8 cellular contexts compared by ENCODE assay signal in the genomic region with DNA sequence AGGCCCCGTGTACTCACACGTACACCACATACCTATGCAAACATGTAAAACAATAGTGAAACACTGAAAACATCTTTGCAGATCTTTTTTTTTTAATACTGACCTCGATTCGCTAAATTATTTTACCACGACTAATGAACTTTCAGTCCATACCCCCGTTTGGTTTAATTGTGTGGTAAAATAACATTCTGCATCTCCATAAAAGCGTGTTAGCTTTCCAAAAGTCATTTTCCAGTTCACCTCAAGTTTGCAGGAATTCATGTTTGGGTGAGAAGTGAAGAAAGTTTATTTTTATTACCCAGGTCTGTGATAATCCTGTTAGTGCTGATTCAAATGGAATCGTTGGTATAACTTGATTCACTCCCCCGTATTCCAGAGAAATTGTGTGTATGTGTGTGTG. TPM values are rescaled to one million over a fixed set of nuclear protein-coding genes. Genes with fewer than 3 reads are reported as not detected.
DNase-seq lines count a peak whose midpoint lies in the region; ATAC-seq, FAIRE-seq and TF ChIP-seq lines count a peak whose summit lies in the region.

No MANE protein-coding gene starts in this region.

- H3K27ac ChIP-seq in A549 (peak overlapping the region; percentile 82 to 87), cingulate gyrus (ENCODE audit: low read depth, low read length) (peak overlapping the region; percentile 73)

- no peak for ATAC-seq in A549
- no peak for ATAC-seq in sciatic nerve
- ATAC-seq in GM18907 (IDR thresholded peaks at IDR 0.05; ENCODE audit: unreplicated experiment): no peak
- no peak for ATAC-seq in GM21423 (IDR thresholded peaks at IDR 0.05; ENCODE audit: unreplicated experiment)

- POLR2A ChIA-PET in A549 (lab: Yijun Ruan, JAX): interaction anchor here (0.6 to 1.3 kb wide), 4 partner anchors 9 to 91 kb away, joined by 5 to 7 read pairs (median 5); partner anchors contain the start of gene RFESD

- no peak for DNase-seq in A549 (ENCODE audit: low read depth in 1 of 2, low spot score in 1 of 2)
- DNase-seq in sciatic nerve (ENCODE audit: low spot score): no peak
- no peak for DNase-seq in NCI-H1092 (lab: John Stamatoyannopoulos, UW)

- peaks cover 13% of the 10 kb centered on the region for H3K4me1 ChIP-seq in A549
- peaks cover 21% of the 10 kb centered on the region for H3K4me1 ChIP-seq in mononuclear cell (ENCODE audit: insufficient read depth, low read length)

- H3K9me3 ChIP-seq in A549: no peaks in the 10 kb centered on the region
- H3K9me3 ChIP-seq in mononuclear cell (ENCODE audit: low read depth, low read length): no peaks in the 10 kb centered on the region

- H3K4me1 Mint-ChIP-seq in IgD-negative memory B cell: peaks cover 23 to 39% (median 26%) of the 10 kb centered on the region in 3 donors

- no peak for TF ChIP-seq EP300 in A549 (IDR thresholded peaks at IDR 0.05)

- CTCF ChIA-PET in A549 (lab: Yijun Ruan, JAX): no interaction called here

- peak overlapping the region; percentile 72 for H3K4me2 ChIP-seq in A549

- H3K27me3 ChIP-seq in mononuclear cell (ENCODE audit: insufficient read depth, low read length): no peaks in the 10 kb centered on the region

- intact Hi-C loops in sciatic nerve (cut with DNase I): no loop called here

- TF ChIP-seq POLR2A in A549 (IDR thresholded peaks at IDR 0.05; ENCODE audit: low read length): no peak

- WGBS in A549 (ENCODE audit: missing lambda C conversion rate): 1% methylated on average over 9 of the region's 9 CpGs

- TF ChIP-seq CTCF in A549 (IDR thresholded peaks at IDR 0.05): no peak

- peak overlapping the region; percentile 94 to 98 (median 98) for H3K4me3 Mint-ChIP-seq in IgD-negative memory B cell

- peak overlapping the region in 2 of 3 donors; percentile 93 to 99 for H3K27ac Mint-ChIP-seq in IgD-negative memory B cell

- H3K27me3 Mint-ChIP-seq in IgD-negative memory B cell: no peaks in the 10 kb centered on the region

- no peaks in the 10 kb centered on the region for H3K9me3 Mint-ChIP-seq in IgD-negative memory B cell

- FAIRE-seq in A549 (lab: Jason Lieb, UNC): no peak

- no peak for TF ChIP-seq RAD21 in A549 (conservative IDR thresholded peaks at IDR 0.05 in 1 of 2, IDR thresholded peaks at IDR 0.05 in 1 of 2)

- H3K4me3 ChIP-seq in A549 (peak overlapping the region; percentile 68), mononuclear cell (ENCODE audit: low read length) (peak overlapping the region; percentile 77)

- H3K36me3 Mint-ChIP-seq in IgD-negative memory B cell: peaks cover 7% of the 10 kb centered on the region

TF ChIP-seq in A549, 52 proteins besides CTCF, POLR2A, EP300 and RAD21:
- TF ChIP-seq CHD2 (IDR thresholded peaks at IDR 0.05; ENCODE audit: low read length, partially characterized antibody) (no peak), POLR2AphosphoS2 (conservative IDR thresholded peaks at IDR 0.05; ENCODE audit: low read length) (no peak), ESRRA (IDR thresholded peaks at IDR 0.05; ENCODE audit: borderline replicate concordance, low read length) (no peak), HEYL (CRISPR knock-in tag; IDR thresholded peaks at IDR 0.05) (no peak), KDM1A (IDR thresholded peaks at IDR 0.05; ENCODE audit: low read depth) (no peak), ZFP36 (IDR thresholded peaks at IDR 0.05; ENCODE audit: borderline replicate concordance, partially characterized antibody) (no peak), RNF2 (IDR thresholded peaks at IDR 0.05; ENCODE audit: borderline replicate concordance, low read depth) (no peak), CEBPB (IDR thresholded peaks at IDR 0.05) (no peak), SMC3 (IDR thresholded peaks at IDR 0.05) (no peak), FOSB (CRISPR knock-in tag; IDR thresholded peaks at IDR 0.05) (no peak), MAFK (IDR thresholded peaks at IDR 0.05; ENCODE audit: partially characterized antibody) (no peak)
- TF ChIP-seq, protein P1, sequence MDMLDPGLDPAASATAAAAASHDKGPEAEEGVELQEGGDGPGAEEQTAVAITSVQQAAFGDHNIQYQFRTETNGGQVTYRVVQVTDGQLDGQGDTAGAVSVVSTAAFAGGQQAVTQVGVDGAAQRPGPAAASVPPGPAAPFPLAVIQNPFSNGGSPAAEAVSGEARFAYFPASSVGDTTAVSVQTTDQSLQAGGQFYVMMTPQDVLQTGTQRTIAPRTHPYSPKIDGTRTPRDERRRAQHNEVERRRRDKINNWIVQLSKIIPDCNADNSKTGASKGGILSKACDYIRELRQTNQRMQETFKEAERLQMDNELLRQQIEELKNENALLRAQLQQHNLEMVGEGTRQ (IDR thresholded peaks at IDR 0.05): no peak

RNA-seq across cellular contexts. Expression of gene ARSK, which starts 0.7 kb away (rescaled TPM):
- 12.5 and 14.0 TPM in 2 replicates for polyA plus RNA-seq in A549 (2011; rRNA removed)
- 3.7 and 4.0 TPM in 2 replicates for polyA plus RNA-seq in A549 (2012; cell fraction: cytosol; rRNA removed)
- polyA plus RNA-seq in A549 (2012; cell fraction: nucleus; rRNA removed): 1.9 and 2.6 TPM in 2 replicates
- polyA plus RNA-seq in A549 (2017; fragmentation: RNase III; extraction: RNeasy Plus Mini Kit Qiagen cat#74134 plus additional on column Dnase treatment): 5.6 to 7.0 TPM (median 6.7 TPM) in 3 replicates
- 3.5 and 4.0 TPM in 2 replicates for polyA minus RNA-seq in A549 (2011; rRNA and poly(A)+ RNA removed)
- 6.9 TPM for polyA plus RNA-seq in IgD-negative memory B cell
- 2.6 TPM for total RNA-seq in mononuclear cell
- total RNA-seq in sciatic nerve: 6.9 TPM

RNA-seq across cellular contexts. Expression of gene SKIC3, which starts 0.8 kb away (rescaled TPM):
- 74.1 and 91.3 TPM in 2 replicates for polyA plus RNA-seq in A549 (2011; rRNA removed)
- polyA plus RNA-seq in A549 (2012; cell fraction: cytosol; rRNA removed): 10.3 and 11.2 TPM in 2 replicates
- 12.2 and 16.3 TPM in 2 replicates for polyA plus RNA-seq in A549 (2012; cell fraction: nucleus; rRNA removed)
- 33.7 to 35.5 TPM (median 34.0 TPM) in 3 replicates for polyA plus RNA-seq in A549 (2017; fragmentation: RNase III; extraction: RNeasy Plus Mini Kit Qiagen cat#74134 plus additional on column Dnase treatment)
- polyA minus RNA-seq in A549 (2011; rRNA and poly(A)+ RNA removed): 22.6 and 26.3 TPM in 2 replicates
- polyA plus RNA-seq in IgD-negative memory B cell: 46.0 TPM
- total RNA-seq in mononuclear cell: 65.0 TPM
- total RNA-seq in sciatic nerve: 99.9 TPM
